Comparison of ENCODE assay signal across 20 cellular contexts in genomic region chr12:129208566-129208965, GRCh38.
DNase-seq lines count a peak whose midpoint lies in the region; ATAC-seq and TF ChIP-seq lines count a peak whose summit lies in the region.
"Had no signal": no experiment of that assay in that cellular context is flagged by ENCODE, and none has a peak within 500 bp of the region (broad histone marks: within the 10 kb centered on the region; RNA-seq: fewer than 3 reads in every experiment).

No MANE protein-coding gene starts in this region.

- H3K36me3 ChIP-seq in OCI-LY7 (ENCODE audit: insufficient read depth, low read length), result no peaks in the 10 kb centered on the region
- H3K36me3 ChIP-seq: BE2C; BLaER1 treated with 17β-estradiol and CSF1 and Interleukin-3, amounts not matched to agents 10 nM and 100 nM; HAP-1 had no signal

- no peaks in the 10 kb centered on the region for H3K4me1 ChIP-seq in OCI-LY7 (ENCODE audit: insufficient read depth, low read length, poor library complexity, severe bottlenecking)
- H3K4me1 ChIP-seq: BE2C; BLaER1 treated with 17β-estradiol and CSF1 and Interleukin-3, amounts not matched to agents 10 nM and 100 nM; HAP-1 had no signal

- CTCF ChIA-PET in OCI-LY7 (lab: Charles Lee; ENCODE audit: unreplicated experiment), result no interaction called here

- no TSS peak for BruUV-seq in OCI-LY7 (replicated peaks; lab: Mats Ljungman, UMichigan)

- H3K79me2 ChIP-seq in OCI-LY7 (ENCODE audit: insufficient read depth, low read depth, low read length), result no peaks in the 10 kb centered on the region

- H3K9me3 Mint-ChIP-seq in stimulated activated naive CD8-positive, alpha-beta T cell treated with anti-CD3 and anti-CD28 coated beads, Interleukin-15, amount 100 ng/mL, for 72 hours, result peaks cover 0 to 17% of the 10 kb centered on the region in 2 donors

- no peaks in the 10 kb centered on the region for H3K4me1 Mint-ChIP-seq in stimulated activated naive CD8-positive, alpha-beta T cell treated with anti-CD3 and anti-CD28 coated beads, Interleukin-15, amount 100 ng/mL, for 72 hours
- H3K4me1 Mint-ChIP-seq: CD14-positive monocyte; CD8-positive, alpha-beta memory T cell had no signal

- TF ChIP-seq CTCF in dorsolateral prefrontal cortex (IDR thresholded peaks at IDR 0.05 in 54 of 56, conservative IDR thresholded peaks at IDR 0.05 in 2 of 56; ENCODE audit: low read depth in 1 of 56, partially characterized antibody in 56 of 56) (no peak), OCI-LY7 (conservative IDR thresholded peaks at IDR 0.05; ENCODE audit: low read length) (no peak)

- H3K27ac Mint-ChIP-seq in stimulated activated naive CD8-positive, alpha-beta T cell treated with anti-CD3 and anti-CD28 coated beads, Interleukin-15, amount 100 ng/mL, for 72 hours, result no peak overlapping the region
- H3K27ac Mint-ChIP-seq: CD14-positive monocyte; CD4-positive, alpha-beta T cell; CD8-positive, alpha-beta memory T cell; HFFc6 had no signal

- H3K27me3 ChIP-seq in dorsolateral prefrontal cortex, result no peaks in the 10 kb centered on the region
- H3K27me3 ChIP-seq: BE2C; BLaER1 treated with 17β-estradiol and CSF1 and Interleukin-3, amounts not matched to agents 10 nM and 100 nM had no signal

- H3K27ac ChIP-seq in dorsolateral prefrontal cortex (no peak overlapping the region), OCI-LY7 (ENCODE audit: low read depth, low read length, poor library complexity, severe bottlenecking) (no peak overlapping the region)
- H3K27ac ChIP-seq: 22Rv1; BLaER1 treated with 17β-estradiol and CSF1 and Interleukin-3, amounts not matched to agents 10 nM and 100 nM had no signal

- POLR2A ChIA-PET in OCI-LY7 (lab: Charles Lee), result no interaction called here

- no peak overlapping the region for H3K4me2 ChIP-seq in OCI-LY7 (ENCODE audit: low read length)
- H3K4me2 ChIP-seq: BLaER1 treated with 17β-estradiol and CSF1 and Interleukin-3, amounts not matched to agents 10 nM and 100 nM had no signal

- ATAC-seq in stimulated activated naive CD8-positive, alpha-beta T cell treated with anti-CD3 and anti-CD28 coated beads, Interleukin-15, amount 100 ng/mL, for 72 hours, result no peak

- intact Hi-C loops in dorsolateral prefrontal cortex (cut with DNase I) (no loop called here), posterior cingulate gyrus (cut with DNase I) (no loop called here), OCI-LY7 (cut with micrococcal nuclease; ENCODE audit: unreplicated experiment) (no loop called here)

- H3K9me3 ChIP-seq in OCI-LY7 (ENCODE audit: low read length), result no peaks in the 10 kb centered on the region
- H3K9me3 ChIP-seq: BE2C, HAP-1 had no signal

- DNase-seq in Ammon's horn (ENCODE audit: low spot score) (peak; percentile 15), dorsolateral prefrontal cortex (peak in 9 of 10 donors; percentile 12 to 76 (median 47)), inferior parietal cortex (ENCODE audit: extremely low spot score) (peak; percentile 20), posterior cingulate gyrus (peak in 8 of 10 donors; percentile 39 to 93 (median 58)), OCI-LY7 (ENCODE audit: low spot score) (no peak)
- no peak for DNase-seq in stimulated activated naive CD8-positive, alpha-beta T cell treated with anti-CD3 and anti-CD28 coated beads, Interleukin-15, amount 100 ng/mL, for 72 hours
- no peak for DNase-seq in stimulated activated CD8-positive, alpha-beta memory T cell treated with anti-CD3 and anti-CD28 coated beads, Interleukin-4, amount 100 ng/mL, for 48 hours
- DNase-seq in stimulated activated CD4-positive, alpha-beta T cell treated with anti-CD3 and anti-CD28 coated beads, Interleukin-4, amount 100 ng/mL, for 4 hours, result no peak
- DNase-seq: BE2C; Calu3; CD4-positive, alpha-beta T cell; CD8-positive, alpha-beta memory T cell; DMS53; DMS79 treated with DMSO at 0.1 percent for 48 hours; GOT3; HFFc6 had no signal

- no peaks in the 10 kb centered on the region for H4K20me1 ChIP-seq in OCI-LY7 (ENCODE audit: insufficient read depth, low read length)
- H4K20me1 ChIP-seq: BLaER1 treated with 17β-estradiol and CSF1 and Interleukin-3, amounts not matched to agents 10 nM and 100 nM had no signal

- H2AFZ ChIP-seq in OCI-LY7 (ENCODE audit: low read length), result no peak overlapping the region

- no peak overlapping the region for H3K4me3 Mint-ChIP-seq in stimulated activated naive CD8-positive, alpha-beta T cell treated with anti-CD3 and anti-CD28 coated beads, Interleukin-15, amount 100 ng/mL, for 72 hours
- H3K4me3 Mint-ChIP-seq: CD14-positive monocyte; CD4-positive, alpha-beta T cell; CD8-positive, alpha-beta memory T cell; HFFc6 had no signal

- H3K4me3 ChIP-seq in dorsolateral prefrontal cortex (peak overlapping the region in 2 of 59 donors; percentile 5 to 34), OCI-LY7 (ENCODE audit: low read depth, low read length, poor library complexity, severe bottlenecking) (no peak overlapping the region)
- H3K4me3 ChIP-seq: BLaER1 treated with 17β-estradiol and CSF1 and Interleukin-3, amounts not matched to agents 10 nM and 100 nM; HAP-1 had no signal

- no peaks in the 10 kb centered on the region for H3K9me2 ChIP-seq in OCI-LY7 (ENCODE audit: insufficient read depth, low read length)

- peaks cover 10% of the 10 kb centered on the region for H3K27me3 Mint-ChIP-seq in stimulated activated naive CD8-positive, alpha-beta T cell treated with anti-CD3 and anti-CD28 coated beads, Interleukin-15, amount 100 ng/mL, for 72 hours
- H3K27me3 Mint-ChIP-seq: CD4-positive, alpha-beta T cell had no signal

Comparison
In these comparisons a context has a peak if more than half of its experiments do, and no peak if none do; other contexts are left out.
1. DNase-seq: peak in Ammon's horn (single experiment), dorsolateral prefrontal cortex (9 of 10), inferior parietal cortex (single experiment) and posterior cingulate gyrus (8 of 10); none in OCI-LY7 (single experiment), stimulated activated naive CD8-positive, alpha-beta T cell treated with anti-CD3 and anti-CD28 coated beads, Interleukin-15, amount 100 ng/mL, for 72 hours (0 of 2), stimulated activated CD8-positive, alpha-beta memory T cell treated with anti-CD3 and anti-CD28 coated beads, Interleukin-4, amount 100 ng/mL, for 48 hours (single experiment) and stimulated activated CD4-positive, alpha-beta T cell treated with anti-CD3 and anti-CD28 coated beads, Interleukin-4, amount 100 ng/mL, for 4 hours (0 of 2).